1 cellular context compared by ENCODE assay signal in genomic region chr3:38315488-38316230, GRCh38.
TF ChIP-seq lines count a peak whose summit lies in the region.

No MANE protein-coding gene starts in this region.

TF ChIP-seq in WTC11, 78 proteins besides CTCF, POLR2A, EP300 and RAD21 (continued from another document):
- TF ChIP-seq, protein P1, sequence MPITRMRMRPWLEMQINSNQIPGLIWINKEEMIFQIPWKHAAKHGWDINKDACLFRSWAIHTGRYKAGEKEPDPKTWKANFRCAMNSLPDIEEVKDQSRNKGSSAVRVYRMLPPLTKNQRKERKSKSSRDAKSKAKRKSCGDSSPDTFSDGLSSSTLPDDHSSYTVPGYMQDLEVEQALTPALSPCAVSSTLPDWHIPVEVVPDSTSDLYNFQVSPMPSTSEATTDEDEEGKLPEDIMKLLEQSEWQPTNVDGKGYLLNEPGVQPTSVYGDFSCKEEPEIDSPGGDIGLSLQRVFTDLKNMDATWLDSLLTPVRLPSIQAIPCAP (CRISPR knock-in tag; IDR thresholded peaks at IDR 0.05) = no peak
- TF ChIP-seq HMGXB4 (CRISPR knock-in tag; IDR thresholded peaks at IDR 0.05) = no peak
- TF ChIP-seq IRF2 (CRISPR knock-in tag; IDR thresholded peaks at IDR 0.05; ENCODE audit: borderline replicate concordance, low read depth) = no peak
- TF ChIP-seq TP53 (CRISPR knock-in tag; IDR thresholded peaks at IDR 0.05) = no peak
- TF ChIP-seq TEAD1 (CRISPR knock-in tag; IDR thresholded peaks at IDR 0.05) = no peak
